1 cellular context compared by ENCODE assay signal in genomic region chr15:82679626-82680199, GRCh38.
TF ChIP-seq lines count a peak whose summit lies in the region.

No MANE protein-coding gene starts in this region.

TF ChIP-seq in K562, 482 proteins besides CTCF, POLR2A, EP300 and RAD21:
- TF ChIP-seq E2F6 (IDR thresholded peaks at IDR 0.05; ENCODE audit: borderline replicate concordance in 1 of 2, extremely low read depth in 1 of 2, insufficient read depth in 1 of 2, insufficient read length in 1 of 2, low read depth in 1 of 2, low read length in 1 of 2, poor library complexity in 1 of 2, severe bottlenecking in 1 of 2) = peak in 1 of 2 experiments; percentile 37
- TF ChIP-seq KDM5B (IDR thresholded peaks at IDR 0.05; ENCODE audit: insufficient replicate concordance, low read depth, low read length) = no peak
